In genomic region chr6:13813011-13813410, GRCh38 we compare ENCODE assay signal across 8 cellular contexts. TPM values are rescaled to one million over a fixed set of nuclear protein-coding genes. Genes with fewer than 3 reads are reported as not detected.
DNase-seq lines count a peak whose midpoint lies in the region; ATAC-seq, FAIRE-seq and TF ChIP-seq lines count a peak whose summit lies in the region.

No MANE protein-coding gene starts in this region.

- H3K27ac ChIP-seq in A549 = peak overlapping the region in 1 of 2 experiments; percentile 99; a peak in 2 of 6 replicates
- no peak overlapping the region for H3K27ac ChIP-seq in mesenchymal stem cell (ENCODE audit: low read length, poor library complexity, severe bottlenecking)

- no peak overlapping the region for H2AK5ac ChIP-seq in mesenchymal stem cell (ENCODE audit: low read length, severe bottlenecking)

- no peak overlapping the region for H4K8ac ChIP-seq in mesenchymal stem cell (ENCODE audit: low read length)

- WGBS in A549 (ENCODE audit: missing lambda C conversion rate) = 27% methylated on average over 7 of the region's 7 CpGs
- 56% methylated on average over 5 of the region's 7 CpGs for WGBS in mesenchymal stem cell

- TF ChIP-seq RAD21 in A549 (conservative IDR thresholded peaks at IDR 0.05 in 1 of 2, IDR thresholded peaks at IDR 0.05 in 1 of 2) = no peak

- no peaks in the 10 kb centered on the region for H3K27me3 ChIP-seq in mesenchymal stem cell (ENCODE audit: control insufficient read depth in 1 of 2, insufficient read depth in 1 of 2, low read length in 2 of 2)

- H3K27ac Mint-ChIP-seq in HFFc6 = peak overlapping the region; percentile 86; the same call in 1 of the 2 replicates

- H3K9me3 Mint-ChIP-seq in HFFc6 = no peaks in the 10 kb centered on the region

- no peak for TF ChIP-seq POLR2A in A549 (IDR thresholded peaks at IDR 0.05; ENCODE audit: low read length)

- H3K9me3 ChIP-seq in A549 (no peaks in the 10 kb centered on the region), mesenchymal stem cell (ENCODE audit: control insufficient read depth, low read length) (no peaks in the 10 kb centered on the region)

- H3K4me3 Mint-ChIP-seq in HFFc6 = peak overlapping the region; percentile 99

- POLR2A ChIA-PET in A549 (lab: Yijun Ruan, JAX) = interaction anchor here (0.6 kb wide), 1 partner anchor 1582 kb away, joined by 4 read pairs; no protein-coding TSS in a partner anchor

- H3K79me1 ChIP-seq in mesenchymal stem cell (replicated peaks; ENCODE audit: low read length, poor library complexity, severe bottlenecking) = peaks cover 20% of the 10 kb centered on the region

- in situ Hi-C loops in astrocyte of the cerebellum (cut with HindIII; ENCODE audit: low sequenced_read_pairs) = no loop called here

- peak overlapping the region; percentile 73 for H3K4me3 ChIP-seq in A549
- peak overlapping the region; percentile 73 for H3K4me3 ChIP-seq in astrocyte of the cerebellum (ENCODE audit: low read depth, low read length)
- peak overlapping the region in 1 of 2 experiments; percentile 86 for H3K4me3 ChIP-seq in mesenchymal stem cell (ENCODE audit: insufficient read depth in 1 of 2, low read depth in 1 of 2, low read length in 2 of 2)

- DNase-seq in A549 (ENCODE audit: low read depth in 1 of 2, low spot score in 1 of 2) = no peak
- DNase-seq in HFFc6 = no peak
- no peak for DNase-seq in astrocyte of the cerebellum (ENCODE audit: low read depth)
- peak; percentile 11 for DNase-seq in mesenchymal stem cell
- no peak for DNase-seq in DMS114 treated with DMSO at 0.1 percent for 48 hours (lab: John Stamatoyannopoulos, UW; ENCODE audit: unreplicated experiment)
- DNase-seq in mucosa of gallbladder (ENCODE audit: low spot score) = no peak

- H2BK15ac ChIP-seq in mesenchymal stem cell (ENCODE audit: low read depth, poor library complexity, severe bottlenecking) = no peak overlapping the region

- H3K23ac ChIP-seq in mesenchymal stem cell (ENCODE audit: low read length in 2 of 2) = no peak overlapping the region

- H3K4me2 ChIP-seq in A549 (peak overlapping the region; percentile 75), mesenchymal stem cell (ENCODE audit: low read length, poor library complexity, severe bottlenecking) (peak overlapping the region; percentile 30)

- no peak overlapping the region for H2BK12ac ChIP-seq in mesenchymal stem cell (ENCODE audit: low read length in 2 of 2)

- ATAC-seq in A549 (no peak), HG02885 (IDR thresholded peaks at IDR 0.05; ENCODE audit: poor library complexity, unreplicated experiment) (no peak), HG03159 (IDR thresholded peaks at IDR 0.05; ENCODE audit: unreplicated experiment) (no peak)

- no peak overlapping the region for H3K4ac ChIP-seq in mesenchymal stem cell (ENCODE audit: low read depth in 1 of 2, low read length in 2 of 2)

- CTCF ChIA-PET in A549 (lab: Yijun Ruan, JAX) = no interaction called here

- no peak for TF ChIP-seq EP300 in A549 (IDR thresholded peaks at IDR 0.05)

- H3K4me1 Mint-ChIP-seq in HFFc6 (ENCODE audit: low read depth) = peaks cover 50% of the 10 kb centered on the region

- no peak overlapping the region for H2BK5ac ChIP-seq in mesenchymal stem cell (ENCODE audit: low read depth, low read length, poor library complexity, severe bottlenecking)

- H3K4me1 ChIP-seq in A549 (peaks cover 9% of the 10 kb centered on the region; the same call in 1 of the 3 replicates), mesenchymal stem cell (ENCODE audit: control insufficient read depth, insufficient read depth, low read depth, low read length) (no peaks in the 10 kb centered on the region)

- TF ChIP-seq CTCF in A549 (IDR thresholded peaks at IDR 0.05) = no peak
- no peak for TF ChIP-seq CTCF in HFFc6 (IDR thresholded peaks at IDR 0.05)
- TF ChIP-seq CTCF in astrocyte of the cerebellum (IDR thresholded peaks at IDR 0.05; ENCODE audit: low read depth, low read length, missing control alignments) = no peak

- no peak overlapping the region for H2AFZ ChIP-seq in mesenchymal stem cell (ENCODE audit: low read depth, low read length)

- no peaks in the 10 kb centered on the region; the same call in 1 of the 2 replicates for H3K27me3 Mint-ChIP-seq in HFFc6 (ENCODE audit: insufficient read depth)

- no peak overlapping the region for H3K18ac ChIP-seq in mesenchymal stem cell (ENCODE audit: low read depth in 1 of 2, low read length in 2 of 2)

- no peak for FAIRE-seq in A549 (lab: Jason Lieb, UNC)

- H3K14ac ChIP-seq in mesenchymal stem cell (ENCODE audit: low read length in 2 of 2) = no peak overlapping the region

- peak overlapping the region; percentile 91 for H3K9ac ChIP-seq in mesenchymal stem cell (ENCODE audit: low read length)

- no peaks in the 10 kb centered on the region for H3K36me3 ChIP-seq in mesenchymal stem cell (ENCODE audit: control insufficient read depth in 1 of 2, insufficient read depth in 2 of 2, low read depth in 1 of 2, low read length in 2 of 2)

- no peak overlapping the region for H4K91ac ChIP-seq in mesenchymal stem cell (ENCODE audit: low read length)

- H3K36me3 Mint-ChIP-seq in HFFc6 (ENCODE audit: low read depth) = peaks cover 9% of the 10 kb centered on the region

- H2BK120ac ChIP-seq in mesenchymal stem cell (ENCODE audit: low read depth, low read length) = no peak overlapping the region

TF ChIP-seq in A549, 52 proteins besides CTCF, POLR2A, EP300 and RAD21:
- no peak for TF ChIP-seq HOXB13 (CRISPR knock-in tag; IDR thresholded peaks at IDR 0.05; ENCODE audit: low read depth)
- no peak for TF ChIP-seq PBX3 (IDR thresholded peaks at IDR 0.05)
- TF ChIP-seq FOSL2 (IDR thresholded peaks at IDR 0.05) = no peak
- TF ChIP-seq FOSL2 (CRISPR knock-in tag; IDR thresholded peaks at IDR 0.05) = no peak
- no peak for TF ChIP-seq EHMT2 (IDR thresholded peaks at IDR 0.05; ENCODE audit: low read depth)
- TF ChIP-seq POLR2AphosphoS2 (conservative IDR thresholded peaks at IDR 0.05; ENCODE audit: low read length) = no peak
- TF ChIP-seq ZC3H11A (IDR thresholded peaks at IDR 0.05) = no peak
- TF ChIP-seq SMC3 (IDR thresholded peaks at IDR 0.05) = no peak
- no peak for TF ChIP-seq ESRRA (IDR thresholded peaks at IDR 0.05; ENCODE audit: borderline replicate concordance, low read length)
- no peak for TF ChIP-seq NPAS2 (CRISPR knock-in tag; IDR thresholded peaks at IDR 0.05; ENCODE audit: borderline replicate concordance)
- no peak for TF ChIP-seq HES2 (IDR thresholded peaks at IDR 0.05)
- no peak for TF ChIP-seq CEBPB (IDR thresholded peaks at IDR 0.05)
- no peak for TF ChIP-seq HEYL (CRISPR knock-in tag; IDR thresholded peaks at IDR 0.05)
- TF ChIP-seq CBX8 (IDR thresholded peaks at IDR 0.05) = no peak
- no peak for TF ChIP-seq ZNF302 (CRISPR knock-in tag; IDR thresholded peaks at IDR 0.05)
- no peak for TF ChIP-seq CHD4 (IDR thresholded peaks at IDR 0.05; ENCODE audit: borderline replicate concordance)
- no peak for TF ChIP-seq HOXA7 (CRISPR knock-in tag; IDR thresholded peaks at IDR 0.05)
- no peak for TF ChIP-seq CHD2 (IDR thresholded peaks at IDR 0.05; ENCODE audit: low read length, partially characterized antibody)
- no peak for TF ChIP-seq RARB (CRISPR knock-in tag; IDR thresholded peaks at IDR 0.05)
- no peak for TF ChIP-seq KDM1A (IDR thresholded peaks at IDR 0.05; ENCODE audit: low read depth)
- TF ChIP-seq KDM5A (IDR thresholded peaks at IDR 0.05) = no peak

RNA-seq across cellular contexts. Expression of gene MCUR1, which starts 1.3 kb away (rescaled TPM):
- polyA plus RNA-seq in A549 (2011; rRNA removed) = 13.1 and 15.6 TPM in 2 replicates
- polyA plus RNA-seq in A549 (2012; cell fraction: cytosol; rRNA removed) = 5.6 and 7.2 TPM in 2 replicates
- polyA plus RNA-seq in A549 (2012; cell fraction: nucleus; rRNA removed) = 3.3 and 4.9 TPM in 2 replicates
- 11.6 to 14.1 TPM (median 11.6 TPM) in 3 replicates for polyA plus RNA-seq in A549 (2017; fragmentation: RNase III; extraction: RNeasy Plus Mini Kit Qiagen cat#74134 plus additional on column Dnase treatment)
- polyA minus RNA-seq in A549 (2011; rRNA and poly(A)+ RNA removed) = 5.5 and 5.6 TPM in 2 replicates
- 10 to 100 TPM; 17.5 to 25.5 (median 22.4) TPM for total RNA-seq in HFFc6 (2021; fragmentation: NEBNext Ultra II Directional; extraction: Animal tissue kit (Norgen Biotek cat#: 25700))
- 12.2 TPM for polyA plus RNA-seq in mesenchymal stem cell (2013, experiment 1 of 2)
- polyA plus RNA-seq in mesenchymal stem cell (2013, experiment 2 of 2) = 12.3 TPM
- 18.1 TPM for total RNA-seq in mucosa of gallbladder
